In the genomic region with DNA sequence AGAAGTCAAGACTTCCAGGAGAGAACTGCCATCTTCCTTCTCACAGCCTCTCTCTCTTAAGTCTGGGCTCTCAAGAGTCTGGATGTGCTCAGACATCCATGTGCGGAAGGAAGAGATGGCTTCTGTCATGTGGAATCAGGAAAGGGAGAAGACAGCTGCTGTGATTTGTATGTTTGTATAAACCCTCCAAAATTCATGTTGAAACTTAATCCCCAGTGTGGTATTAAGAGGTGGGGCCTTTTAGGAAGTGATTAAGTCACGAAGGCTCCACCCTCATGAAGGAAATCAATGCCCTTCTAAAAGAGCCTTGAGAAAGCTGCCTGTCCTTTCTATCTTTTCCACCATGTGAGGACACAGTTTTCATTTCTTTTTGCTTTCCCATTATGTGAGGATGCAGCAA, we compare ENCODE assay signal across 19 cellular contexts.
"Had no signal": no experiment of that assay in that cellular context is flagged by ENCODE, and none has a peak within 500 bp of the region (broad histone marks: within the 10 kb centered on the region; RNA-seq: fewer than 3 reads in every experiment).

No MANE protein-coding gene starts in this region.

- H3K4me3 ChIP-seq: left lung, spleen had no signal

- H3K36me3 ChIP-seq: left lung, spleen had no signal

- H3K27ac ChIP-seq: epithelial cell of prostate, left lung, parathyroid adenoma, spleen had no signal

- H3K27me3 Mint-ChIP-seq: activated CD4-positive, alpha-beta T cell treated with anti-CD3 and anti-CD28 coated beads, Interleukin-2, amount 10 ng/mL, durations not matched to agents 24 days and 14 days; effector memory CD8-positive, alpha-beta T cell; stimulated activated naive B cell treated with anti-CD40 and anti-IgM and Interleukin-4, amounts not matched to agents 10 μg/mL and 1 μg/mL and 100 μg/mL, for 72 hours; T-helper 17 cell had no signal

- H3K4me1 Mint-ChIP-seq: activated CD4-positive, alpha-beta T cell treated with anti-CD3 and anti-CD28 coated beads, Interleukin-2, amount 10 ng/mL, durations not matched to agents 24 days and 14 days; stimulated activated naive B cell treated with anti-CD40 and anti-IgM and Interleukin-4, amounts not matched to agents 10 μg/mL and 1 μg/mL and 100 μg/mL, for 72 hours; T-helper 17 cell; WTC11 had no signal

- H3K36me3 Mint-ChIP-seq: stimulated activated naive B cell treated with anti-CD40 and anti-IgM and Interleukin-4, amounts not matched to agents 10 μg/mL and 1 μg/mL and 100 μg/mL, for 72 hours; WTC11 had no signal

- H3K27ac Mint-ChIP-seq: activated CD4-positive, alpha-beta T cell treated with anti-CD3 and anti-CD28 coated beads, Interleukin-2, amount 10 ng/mL, durations not matched to agents 24 days and 14 days; activated T-helper 1 cell treated with anti-CD3 and anti-CD28 coated beads, Interleukin-12 subunit alpha, Interleukin-12 subunit beta, Interleukin-2, Interleukin-4 antibody, amounts not matched to agents 30 ng/mL and 10 ng/mL and 1 ng/mL, durations not matched to agents 14 hours and 24 hours and 36 hours; effector memory CD8-positive, alpha-beta T cell; stimulated activated naive B cell treated with anti-CD40 and anti-IgM and Interleukin-4, amounts not matched to agents 10 μg/mL and 1 μg/mL and 100 μg/mL, for 72 hours; T-helper 17 cell; WTC11 had no signal

- H3K9me3 ChIP-seq: left lung had no signal

- H3K4me3 Mint-ChIP-seq: activated CD4-positive, alpha-beta T cell treated with anti-CD3 and anti-CD28 coated beads, Interleukin-2, amount 10 ng/mL, durations not matched to agents 24 days and 14 days; activated T-helper 1 cell treated with anti-CD3 and anti-CD28 coated beads, Interleukin-12 subunit alpha, Interleukin-12 subunit beta, Interleukin-2, Interleukin-4 antibody, amounts not matched to agents 30 ng/mL and 10 ng/mL and 1 ng/mL, durations not matched to agents 14 hours and 24 hours and 36 hours; effector memory CD8-positive, alpha-beta T cell; stimulated activated naive B cell treated with anti-CD40 and anti-IgM and Interleukin-4, amounts not matched to agents 10 μg/mL and 1 μg/mL and 100 μg/mL, for 72 hours; T-helper 17 cell; WTC11 had no signal

- H3K9me3 Mint-ChIP-seq: activated CD4-positive, alpha-beta T cell treated with anti-CD3 and anti-CD28 coated beads, Interleukin-2, amount 10 ng/mL, durations not matched to agents 24 days and 14 days; activated T-helper 1 cell treated with anti-CD3 and anti-CD28 coated beads, Interleukin-12 subunit alpha, Interleukin-12 subunit beta, Interleukin-2, Interleukin-4 antibody, amounts not matched to agents 30 ng/mL and 10 ng/mL and 1 ng/mL, durations not matched to agents 14 hours and 24 hours and 36 hours; stimulated activated naive B cell treated with anti-CD40 and anti-IgM and Interleukin-4, amounts not matched to agents 10 μg/mL and 1 μg/mL and 100 μg/mL, for 72 hours had no signal

- ATAC-seq: effector memory CD8-positive, alpha-beta T cell; left lung; stimulated activated naive B cell treated with anti-CD40 and anti-IgM and Interleukin-4, amounts not matched to agents 10 μg/mL and 1 μg/mL and 100 μg/mL, for 72 hours; T-helper 17 cell; WTC11 had no signal

- DNase-seq: activated CD4-positive, alpha-beta T cell treated with anti-CD3 and anti-CD28 coated beads, Interleukin-2, amount 10 ng/mL, durations not matched to agents 24 days and 14 days; activated naive CD4-positive, alpha-beta T cell; caudate nucleus; cortex of kidney; effector memory CD8-positive, alpha-beta T cell; head of caudate nucleus; islet precursor cell; left lung; mesenchymal stem cell; spleen; stimulated activated CD4-positive, alpha-beta T cell treated with anti-CD3 and anti-CD28 coated beads, Interleukin-1b, Interleukin-23, amount 100 ng/mL, for 48 hours; stimulated activated naive B cell treated with anti-CD40 and anti-IgM and Interleukin-4, amounts not matched to agents 10 μg/mL and 1 μg/mL and 100 μg/mL, for 72 hours; substantia nigra; T-helper 17 cell; trophoblast cell had no signal

- H3K4me1 ChIP-seq: left lung, parathyroid adenoma, spleen had no signal

- H3K27me3 ChIP-seq: left lung, spleen had no signal
